In the genomic region with DNA sequence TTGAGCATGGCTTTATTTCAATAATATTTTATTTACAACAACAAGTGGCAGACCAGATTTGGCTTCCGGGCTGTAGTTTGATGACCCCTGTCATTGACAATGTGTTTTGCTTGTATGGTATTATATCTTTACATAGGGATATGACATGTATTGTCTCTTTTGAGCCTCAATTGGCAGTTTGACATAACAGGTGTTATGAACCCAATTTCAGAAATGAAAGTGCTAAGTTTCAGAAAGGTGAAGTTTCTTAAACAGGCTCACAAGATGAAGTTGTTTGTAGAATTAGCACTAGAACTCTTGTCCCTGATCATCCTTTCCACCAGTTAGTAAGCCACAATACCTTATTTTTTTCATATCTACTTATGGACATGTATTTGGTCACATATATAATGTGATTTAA, we compare ENCODE assay signal across 15 cellular contexts.
DNase-seq lines count a peak whose midpoint lies in the region; ATAC-seq lines count a peak whose summit lies in the region.
"Had no signal": no experiment of that assay in that cellular context is flagged by ENCODE, and none has a peak within 500 bp of the region (broad histone marks: within the 10 kb centered on the region; RNA-seq: fewer than 3 reads in every experiment).

No MANE protein-coding gene starts in this region.

- ATAC-seq in GM18867 (IDR thresholded peaks at IDR 0.05; ENCODE audit: unreplicated experiment) (peak; percentile 82), HG02798 (IDR thresholded peaks at IDR 0.05; ENCODE audit: poor library complexity, unreplicated experiment) (peak; percentile 69), HG03159 (IDR thresholded peaks at IDR 0.05; ENCODE audit: unreplicated experiment) (peak; percentile 41)
- ATAC-seq: GM12878, GM23338, K562 had no signal

- no peak for DNase-seq in kidney glomerular epithelial cell (lab: John Stamatoyannopoulos, UW)
- DNase-seq in iPS-NIHi11 (ENCODE audit: low spot score): no peak
- DNase-seq in RKO (ENCODE audit: low spot score): no peak
- no peak for DNase-seq in NK-92 (lab: John Stamatoyannopoulos, UW; ENCODE audit: unreplicated experiment)
- DNase-seq: ACHN; CD4-positive, CD25-positive, alpha-beta regulatory T cell; DMS79; H7; Karpas-422 had no signal
